19 cellular contexts compared by ENCODE assay signal in genomic region chr9:114283551-114284111, GRCh38. TPM values are rescaled to one million over a fixed set of nuclear protein-coding genes. Genes with fewer than 3 reads are reported as not detected.
DNase-seq lines count a peak whose midpoint lies in the region; ATAC-seq, FAIRE-seq and TF ChIP-seq lines count a peak whose summit lies in the region.
"Had no signal": no experiment of that assay in that cellular context is flagged by ENCODE, and none has a peak within 500 bp of the region (broad histone marks: within the 10 kb centered on the region; RNA-seq: fewer than 3 reads in every experiment).

No MANE protein-coding gene starts in this region.

- H3K27ac ChIP-seq in MM.1S (ENCODE audit: low read length) (no peak overlapping the region), right cardiac atrium (ENCODE audit: low read length) (no peak overlapping the region), osteoblast (ENCODE audit: low read depth, low read length) (no peak overlapping the region)
- H3K27ac ChIP-seq: brain microvascular endothelial cell had no signal

- H3K4me2 ChIP-seq in MM.1S (ENCODE audit: low read depth, low read length) (peak overlapping the region; percentile 68; the same call in 1 of the 2 replicates), osteoblast (ENCODE audit: insufficient read depth, low read length) (no peak overlapping the region)
- H3K4me2 ChIP-seq: SK-N-SH had no signal

- H3K9me2 ChIP-seq in MM.1S (replicated peaks; ENCODE audit: insufficient read depth, low read length): no peaks in the 10 kb centered on the region
- H3K9me2 ChIP-seq: SK-N-SH had no signal

- H3K79me2 ChIP-seq in MM.1S (ENCODE audit: low read length) (no peaks in the 10 kb centered on the region), osteoblast (ENCODE audit: insufficient read depth, low read length) (no peaks in the 10 kb centered on the region)

- H3K4me3 ChIP-seq in BE2C (ENCODE audit: low read depth, low read length): no peak overlapping the region
- H3K4me3 ChIP-seq in MM.1S (ENCODE audit: low read length): no peak overlapping the region
- no peak overlapping the region for H3K4me3 ChIP-seq in right cardiac atrium (ENCODE audit: low read length)
- no peak overlapping the region for H3K4me3 ChIP-seq in osteoblast (ENCODE audit: insufficient read depth, low read length)

- H3K4me1 ChIP-seq in BE2C: peaks cover 4% of the 10 kb centered on the region; the same call in 1 of the 2 replicates
- H3K4me1 ChIP-seq in MM.1S (ENCODE audit: low read length): peaks cover 14% of the 10 kb centered on the region
- H3K4me1 ChIP-seq in right cardiac atrium (ENCODE audit: control insufficient read depth, insufficient read depth, low read length): peaks cover 5% of the 10 kb centered on the region
- peaks cover 36% of the 10 kb centered on the region for H3K4me1 ChIP-seq in osteoblast (ENCODE audit: insufficient read depth, low read length)

- no peak for ATAC-seq in right cardiac atrium
- no peak for ATAC-seq in HG03196 (IDR thresholded peaks at IDR 0.05; ENCODE audit: unreplicated experiment)
- ATAC-seq: esophagus mucosa had no signal

- FAIRE-seq in HTR-8/SVneo (lab: Jason Lieb, UNC): no peak

- peaks cover 20% of the 10 kb centered on the region for H3K4me1 Mint-ChIP-seq in endothelial cell (ENCODE audit: unreplicated experiment)
- no peaks in the 10 kb centered on the region for H3K4me1 Mint-ChIP-seq in activated T-helper 1 cell treated with anti-CD3 and anti-CD28 coated beads, Interleukin-12 subunit alpha, Interleukin-12 subunit beta, Interleukin-2, Interleukin-4 antibody, amounts not matched to agents 30 ng/mL and 10 ng/mL and 1 ng/mL, durations not matched to agents 14 hours and 24 hours and 36 hours (ENCODE audit: low read depth)
- H3K4me1 Mint-ChIP-seq: IgD-negative memory B cell had no signal

- H2AFZ ChIP-seq in MM.1S (ENCODE audit: low read length) (no peak overlapping the region), osteoblast (ENCODE audit: low read length) (no peak overlapping the region)

- WGBS in right cardiac atrium: 93% methylated on average over 14 of the region's 14 CpGs

- H3K9me3 Mint-ChIP-seq in endothelial cell (ENCODE audit: unreplicated experiment): no peaks in the 10 kb centered on the region
- H3K9me3 Mint-ChIP-seq in activated T-helper 1 cell treated with anti-CD3 and anti-CD28 coated beads, Interleukin-12 subunit alpha, Interleukin-12 subunit beta, Interleukin-2, Interleukin-4 antibody, amounts not matched to agents 30 ng/mL and 10 ng/mL and 1 ng/mL, durations not matched to agents 14 hours and 24 hours and 36 hours: no peaks in the 10 kb centered on the region
- H3K9me3 Mint-ChIP-seq: IgD-negative memory B cell had no signal

- TF ChIP-seq CTCF in BE2C (IDR thresholded peaks at IDR 0.05; ENCODE audit: low read depth, low read length) (no peak), MM.1S (IDR thresholded peaks at IDR 0.05; ENCODE audit: low read length) (no peak), osteoblast (IDR thresholded peaks at IDR 0.05; ENCODE audit: extremely low read depth, low read depth, low read length) (no peak), endothelial cell (IDR thresholded peaks at IDR 0.05; ENCODE audit: unreplicated experiment) (no peak)

- H3K36me3 Mint-ChIP-seq in endothelial cell (ENCODE audit: low read depth, unreplicated experiment): peaks cover 19% of the 10 kb centered on the region
- H3K36me3 Mint-ChIP-seq in activated T-helper 1 cell treated with anti-CD3 and anti-CD28 coated beads, Interleukin-12 subunit alpha, Interleukin-12 subunit beta, Interleukin-2, Interleukin-4 antibody, amounts not matched to agents 30 ng/mL and 10 ng/mL and 1 ng/mL, durations not matched to agents 14 hours and 24 hours and 36 hours (ENCODE audit: low read depth): no peaks in the 10 kb centered on the region
- H3K36me3 Mint-ChIP-seq: IgD-negative memory B cell had no signal

- H3K27ac Mint-ChIP-seq in endothelial cell (ENCODE audit: unreplicated experiment): no peak overlapping the region
- no peak overlapping the region for H3K27ac Mint-ChIP-seq in activated T-helper 1 cell treated with anti-CD3 and anti-CD28 coated beads, Interleukin-12 subunit alpha, Interleukin-12 subunit beta, Interleukin-2, Interleukin-4 antibody, amounts not matched to agents 30 ng/mL and 10 ng/mL and 1 ng/mL, durations not matched to agents 14 hours and 24 hours and 36 hours
- H3K27ac Mint-ChIP-seq: IgD-negative memory B cell had no signal

- intact Hi-C loops in right cardiac atrium (cut with DNase I): no loop called here
- intact Hi-C loops in activated T-helper 1 cell treated with anti-CD3 and anti-CD28 coated beads, Interleukin-12 subunit alpha, Interleukin-12 subunit beta, Interleukin-2, Interleukin-4 antibody, amounts not matched to agents 30 ng/mL and 10 ng/mL and 1 ng/mL, durations not matched to agents 14 hours and 24 hours and 36 hours (cut with micrococcal nuclease): no loop called here

- H3K27me3 ChIP-seq in BE2C (no peaks in the 10 kb centered on the region), MM.1S (replicated peaks; ENCODE audit: insufficient read depth, low read length) (no peaks in the 10 kb centered on the region), right cardiac atrium (ENCODE audit: control insufficient read depth, insufficient read depth) (no peaks in the 10 kb centered on the region), osteoblast (ENCODE audit: insufficient read depth, low read length) (no peaks in the 10 kb centered on the region)
- H3K27me3 ChIP-seq: brain microvascular endothelial cell had no signal

- no peaks in the 10 kb centered on the region for H4K20me1 ChIP-seq in MM.1S (ENCODE audit: insufficient read depth, low read length)
- H4K20me1 ChIP-seq in osteoblast (ENCODE audit: insufficient read depth, low read length): no peaks in the 10 kb centered on the region

- H3K9ac ChIP-seq in MM.1S (ENCODE audit: low read length): no peak overlapping the region
- H3K9ac ChIP-seq: SK-N-SH had no signal

- DNase-seq in BE2C (peak; percentile 9), MM.1S (no peak), right cardiac atrium (peak; percentile 9 to 40 (median 33)), osteoblast (ENCODE audit: insufficient read length, low spot score, missing footprints) (peak; percentile 57), endothelial cell (ENCODE audit: low spot score) (no peak), HTR-8/SVneo (ENCODE audit: insufficient read length, low spot score) (no peak)
- no peak for DNase-seq in activated T-helper 1 cell treated with anti-CD3 and anti-CD28 coated beads, Interleukin-12 subunit alpha, Interleukin-12 subunit beta, Interleukin-2, Interleukin-4 antibody, amounts not matched to agents 30 ng/mL and 10 ng/mL and 1 ng/mL, durations not matched to agents 14 hours and 24 hours and 36 hours (ENCODE audit: low spot score)
- DNase-seq: activated naive CD4-positive, alpha-beta T cell treated with Interleukin-2 at 50 U/mL for 16 hours; COR-L47; NCI-H2029; NCI-H524; stimulated activated CD4-positive, alpha-beta T cell treated with anti-CD3 and anti-CD28 coated beads, Interleukin-4, amount 100 ng/mL, for 1 hour had no signal

- peaks cover 5% of the 10 kb centered on the region for H3K27me3 Mint-ChIP-seq in endothelial cell (ENCODE audit: unreplicated experiment)
- no peaks in the 10 kb centered on the region for H3K27me3 Mint-ChIP-seq in activated T-helper 1 cell treated with anti-CD3 and anti-CD28 coated beads, Interleukin-12 subunit alpha, Interleukin-12 subunit beta, Interleukin-2, Interleukin-4 antibody, amounts not matched to agents 30 ng/mL and 10 ng/mL and 1 ng/mL, durations not matched to agents 14 hours and 24 hours and 36 hours (ENCODE audit: insufficient read depth)

- H3F3A ChIP-seq in MM.1S (ENCODE audit: insufficient read depth, low read length): no peaks in the 10 kb centered on the region

- H3K9me3 ChIP-seq in BE2C (no peaks in the 10 kb centered on the region), MM.1S (replicated peaks; ENCODE audit: insufficient read depth, low read length) (no peaks in the 10 kb centered on the region), right cardiac atrium (ENCODE audit: control insufficient read depth, low read length) (no peaks in the 10 kb centered on the region), osteoblast (ENCODE audit: low read depth, low read length) (no peaks in the 10 kb centered on the region)
- H3K9me3 ChIP-seq: SK-N-SH had no signal

- H3K4me3 Mint-ChIP-seq in endothelial cell (ENCODE audit: unreplicated experiment): no peak overlapping the region
- H3K4me3 Mint-ChIP-seq in activated T-helper 1 cell treated with anti-CD3 and anti-CD28 coated beads, Interleukin-12 subunit alpha, Interleukin-12 subunit beta, Interleukin-2, Interleukin-4 antibody, amounts not matched to agents 30 ng/mL and 10 ng/mL and 1 ng/mL, durations not matched to agents 14 hours and 24 hours and 36 hours: no peak overlapping the region
- H3K4me3 Mint-ChIP-seq: IgD-negative memory B cell had no signal

- no peaks in the 10 kb centered on the region for H3K36me3 ChIP-seq in BE2C
- no peaks in the 10 kb centered on the region for H3K36me3 ChIP-seq in MM.1S (replicated peaks; ENCODE audit: insufficient read depth, low read length)
- H3K36me3 ChIP-seq in osteoblast (ENCODE audit: insufficient read depth, low read length): no peaks in the 10 kb centered on the region
- H3K36me3 ChIP-seq: brain microvascular endothelial cell had no signal

RNA-seq across cellular contexts. Expression of gene ORM1, which starts 39.3 kb away (rescaled TPM):
- polyA plus RNA-seq in BE2C (2012; ENCODE audit: insufficient read depth, insufficient read length, low read depth): not detected
- 1 to 10 TPM in 1 of 4 donors, not detected in 3; 2.7 TPM for total RNA-seq in right cardiac atrium
- polyA plus RNA-seq in right cardiac atrium: 0.70 TPM
- not detected in 2 replicates for total RNA-seq in osteoblast
- not detected for total RNA-seq in endothelial cell (ENCODE audit: unreplicated experiment)
- not detected in 2 replicates for total RNA-seq in activated T-helper 1 cell treated with anti-CD3 and anti-CD28 coated beads, Interleukin-12 subunit alpha, Interleukin-12 subunit beta, Interleukin-2, Interleukin-4 antibody, amounts not matched to agents 30 ng/mL and 10 ng/mL and 1 ng/mL, durations not matched to agents 14 hours and 24 hours and 36 hours
- total RNA-seq: dermis microvascular lymphatic vessel endothelial cell, OCI-LY7 had no signal
- polyA plus RNA-seq: IgD-negative memory B cell, SK-N-SH had no signal

RNA-seq across cellular contexts. Expression of gene ORM2, which starts 46.0 kb away (rescaled TPM):
- not detected for polyA plus RNA-seq in BE2C (2012; ENCODE audit: insufficient read depth, insufficient read length, low read depth)
- total RNA-seq in right cardiac atrium: not detected
- 0.27 TPM for polyA plus RNA-seq in right cardiac atrium
- not detected in 2 replicates for total RNA-seq in osteoblast
- not detected for total RNA-seq in endothelial cell (ENCODE audit: unreplicated experiment)
- total RNA-seq in activated T-helper 1 cell treated with anti-CD3 and anti-CD28 coated beads, Interleukin-12 subunit alpha, Interleukin-12 subunit beta, Interleukin-2, Interleukin-4 antibody, amounts not matched to agents 30 ng/mL and 10 ng/mL and 1 ng/mL, durations not matched to agents 14 hours and 24 hours and 36 hours: not detected in 2 replicates
- total RNA-seq: dermis microvascular lymphatic vessel endothelial cell, OCI-LY7 had no signal
- polyA plus RNA-seq: IgD-negative memory B cell, SK-N-SH had no signal

Comparison
In these comparisons a context has a peak if more than half of its experiments do, and no peak if none do; other contexts are left out.
1. DNase-seq: peak in BE2C (single experiment), right cardiac atrium (3 of 3) and osteoblast (single experiment); none in MM.1S (single experiment), endothelial cell (single experiment), HTR-8/SVneo (single experiment) and activated T-helper 1 cell treated with anti-CD3 and anti-CD28 coated beads, Interleukin-12 subunit alpha, Interleukin-12 subunit beta, Interleukin-2, Interleukin-4 antibody, amounts not matched to agents 30 ng/mL and 10 ng/mL and 1 ng/mL, durations not matched to agents 14 hours and 24 hours and 36 hours (single experiment).